ENCODE assay signal across 14 cellular contexts in the genomic region with DNA sequence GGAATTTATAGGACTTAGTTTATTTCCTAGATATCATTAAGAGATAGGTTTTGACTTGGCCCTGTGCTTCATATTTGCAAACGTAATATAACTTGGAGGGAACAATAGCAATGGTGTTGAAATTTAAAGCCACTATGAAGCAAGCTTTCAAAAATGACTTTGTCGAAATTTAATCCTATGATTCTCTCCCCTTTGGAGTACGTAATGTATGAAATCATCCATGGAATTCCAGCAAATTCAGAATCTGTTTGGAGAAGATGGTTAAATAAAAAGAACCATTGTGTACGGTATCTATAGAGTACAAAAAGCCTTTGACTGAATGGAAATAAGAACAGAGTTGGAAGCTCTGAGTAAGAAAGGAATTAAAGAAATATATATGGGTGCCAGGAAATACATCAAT.
"Had no signal": no experiment of that assay in that cellular context is flagged by ENCODE, and none has a peak within 500 bp of the region (broad histone marks: within the 10 kb centered on the region; RNA-seq: fewer than 3 reads in every experiment).

No MANE protein-coding gene starts in this region.

- ATAC-seq: activated T-cell treated with anti-CD3 and anti-CD28 coated beads, Interleukin-2, amount 50 U/mL, for 72 hours; stimulated activated memory B cell treated with anti-CD40 and anti-IgM and Interleukin-4, amounts not matched to agents 10 μg/mL and 1 μg/mL and 100 μg/mL, for 72 hours had no signal

- H3K27me3 ChIP-seq: hepatocyte, right atrium auricular region, SJSA1, transverse colon had no signal

- H3K79me2 ChIP-seq: hepatocyte had no signal

- H3K4me3 Mint-ChIP-seq: activated CD4-positive, alpha-beta memory T cell treated with anti-CD3 and anti-CD28 coated beads for 36 hours; activated T-cell treated with anti-CD3 and anti-CD28 coated beads, Interleukin-2, amount 50 U/mL, for 72 hours; stimulated activated memory B cell treated with anti-CD40 and anti-IgM and Interleukin-4, amounts not matched to agents 10 μg/mL and 1 μg/mL and 100 μg/mL, for 72 hours had no signal

- H3K4me1 ChIP-seq: right atrium auricular region, SJSA1, transverse colon had no signal

- H3K9me3 Mint-ChIP-seq: activated CD4-positive, alpha-beta memory T cell treated with anti-CD3 and anti-CD28 coated beads for 36 hours; activated T-cell treated with anti-CD3 and anti-CD28 coated beads, Interleukin-2, amount 50 U/mL, for 72 hours; stimulated activated memory B cell treated with anti-CD40 and anti-IgM and Interleukin-4, amounts not matched to agents 10 μg/mL and 1 μg/mL and 100 μg/mL, for 72 hours had no signal

- H3K27ac ChIP-seq: hepatocyte, right atrium auricular region, SJSA1, transverse colon had no signal

- H3K9me3 ChIP-seq: right atrium auricular region, SJSA1, transverse colon had no signal

- H3K4me3 ChIP-seq: hepatocyte, right atrium auricular region, SJSA1, smooth muscle cell, transverse colon had no signal

- H3K27me3 Mint-ChIP-seq: activated CD4-positive, alpha-beta memory T cell treated with anti-CD3 and anti-CD28 coated beads for 36 hours; stimulated activated memory B cell treated with anti-CD40 and anti-IgM and Interleukin-4, amounts not matched to agents 10 μg/mL and 1 μg/mL and 100 μg/mL, for 72 hours had no signal

- H3K36me3 ChIP-seq: right atrium auricular region, SJSA1, transverse colon had no signal

- DNase-seq: activated CD4-positive, alpha-beta memory T cell treated with anti-CD3 and anti-CD28 coated beads for 36 hours; activated CD4-positive, CD25-positive, alpha-beta regulatory T cell treated with anti-CD3 and anti-CD28 coated beads, Interleukin-2, amount 50 U/mL, for 72 hours; activated naive CD4-positive, alpha-beta T cell; activated T-cell treated with anti-CD3 and anti-CD28 coated beads, Interleukin-2, amount 50 U/mL, for 72 hours; anterior cingulate cortex; kidney glomerular epithelial cell; posterior cingulate gyrus; T-helper 9 cell; transverse colon had no signal

- H2AFZ ChIP-seq: hepatocyte had no signal

- H3K4me2 ChIP-seq: hepatocyte, smooth muscle cell had no signal

- H3K27ac Mint-ChIP-seq: activated CD4-positive, alpha-beta memory T cell treated with anti-CD3 and anti-CD28 coated beads for 36 hours; activated T-cell treated with anti-CD3 and anti-CD28 coated beads, Interleukin-2, amount 50 U/mL, for 72 hours; stimulated activated memory B cell treated with anti-CD40 and anti-IgM and Interleukin-4, amounts not matched to agents 10 μg/mL and 1 μg/mL and 100 μg/mL, for 72 hours had no signal
